Comparison of ENCODE assay signal across 34 cellular contexts in genomic region chr1:7543718-7544090, GRCh38.
"Had no signal": no experiment of that assay in that cellular context is flagged by ENCODE, and none has a peak within 500 bp of the region (broad histone marks: within the 10 kb centered on the region; RNA-seq: fewer than 3 reads in every experiment).

No MANE protein-coding gene starts in this region.

- H3K27ac ChIP-seq: KMS-11 had no signal

- H3K4me2 ChIP-seq: KMS-11 had no signal

- H3K4me3 ChIP-seq: MG63 had no signal

- H3K36me3 ChIP-seq: MG63 had no signal

- H3K9ac ChIP-seq: KMS-11 had no signal

- DNase-seq: Karpas-422, Kasumi-1, MG63, MM.1S, MV-4-11, NCI-H1048, NCI-H1092, NCI-H1092 treated with DMSO at 0.1 percent for 48 hours, NCI-H1105, NCI-H1105 treated with DMSO at 0.1 percent for 48 hours, NCI-H1417, NCI-H1417 treated with DMSO at 0.1 percent for 48 hours, NCI-H1436, NCI-H1436 treated with DMSO at 0.1 percent for 48 hours, NCI-H146, NCI-H1694, NCI-H1694 treated with DMSO at 0.1 percent for 48 hours, NCI-H187, NCI-H187 treated with DMSO at 0.1 percent for 48 hours, NCI-H1930, NCI-H2029, NCI-H2029 treated with DMSO at 0.1 percent for 48 hours, NCI-H2081, NCI-H2081 treated with DMSO at 0.1 percent for 48 hours, NCI-H2107, NCI-H2227 treated with DMSO at 0.1 percent for 48 hours, NCI-H226, NCI-H345, NCI-H446, NCI-H446 treated with DMSO at 0.1 percent for 48 hours, NCI-H510A, NCI-H510A treated with DMSO at 0.1 percent for 48 hours, NCI-H524 had no signal

- H3K27me3 ChIP-seq: MG63 had no signal

- H3K9me3 ChIP-seq: MG63 had no signal
